Comparison of ENCODE assay signal across 2 cellular contexts in the genomic region with DNA sequence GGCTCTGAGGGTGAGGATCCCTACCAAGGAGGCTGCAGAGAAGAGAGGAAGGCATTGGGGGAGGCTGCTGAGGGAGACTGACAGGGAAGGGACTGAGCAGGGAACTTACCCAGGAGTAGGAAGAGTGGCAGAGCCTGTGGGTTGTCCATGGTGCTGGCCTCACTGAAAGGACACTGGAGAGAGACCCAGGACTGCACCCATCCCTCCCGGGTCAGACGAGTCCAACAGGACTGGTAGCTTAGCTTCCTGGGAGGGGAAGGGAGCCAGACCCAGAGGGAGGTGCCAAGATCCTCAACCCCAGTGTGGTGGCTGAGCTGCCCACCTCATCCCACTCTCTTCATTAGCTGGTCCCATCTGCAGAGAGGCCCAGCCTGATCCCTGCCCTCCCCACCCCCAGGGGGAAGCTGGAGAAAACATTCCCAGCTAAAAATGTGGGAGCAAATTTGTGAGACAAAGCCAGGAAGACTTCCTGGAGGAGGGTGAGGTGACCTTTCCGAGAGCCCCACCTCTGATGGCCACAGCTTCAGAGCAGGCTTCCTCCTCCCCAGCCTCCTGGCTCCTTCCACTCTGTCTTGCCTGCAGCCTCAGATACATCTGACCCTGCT.
TF ChIP-seq lines count a peak whose summit lies in the region.

TSS of gene VSIG10L (minus strand) at position 164 of the 605 bp plus-strand sequence. CDS start at position 149, 15 bp downstream.

TF ChIP-seq in HepG2, 621 proteins besides CTCF, POLR2A, EP300 and RAD21 (continued from another document and continues in another):
- TF ChIP-seq YY1 (IDR thresholded peaks at IDR 0.05; ENCODE audit: insufficient read depth, insufficient replicate concordance, low read depth, low read length) (no peak), ZBTB25 (CRISPR knock-in tag; IDR thresholded peaks at IDR 0.05) (no peak), AGO2 (optimal IDR thresholded peaks at IDR 0.05; ENCODE audit: low read depth, low read length) (peak; percentile 57), MAZ (IDR thresholded peaks at IDR 0.05; ENCODE audit: borderline replicate concordance, low read depth, low read length) (no peak), MAZ (CRISPR knock-in tag; IDR thresholded peaks at IDR 0.05; ENCODE audit: low read depth) (0 out of 2 replicates have a peak, but pooled peaks have one; percentile 16), NAIF1 (CRISPR knock-in tag; IDR thresholded peaks at IDR 0.05; ENCODE audit: borderline replicate concordance) (no peak), ZNF670 (CRISPR knock-in tag; IDR thresholded peaks at IDR 0.05; ENCODE audit: borderline replicate concordance) (no peak), GZF1 (CRISPR knock-in tag; IDR thresholded peaks at IDR 0.05) (no peak), ADNP (CRISPR knock-in tag; IDR thresholded peaks at IDR 0.05) (no peak), ZNF782 (CRISPR knock-in tag; IDR thresholded peaks at IDR 0.05; ENCODE audit: borderline replicate concordance) (no peak), NR2F6 (IDR thresholded peaks at IDR 0.05) (no peak), NR2F6 (CRISPR knock-in tag; IDR thresholded peaks at IDR 0.05) (no peak), ZNF768 (CRISPR knock-in tag; IDR thresholded peaks at IDR 0.05) (peak; percentile 14; the same call in 1 of the 2 replicates), ZNF639 (CRISPR knock-in tag; conservative IDR thresholded peaks at IDR 0.05) (no peak), ZC3H4 (CRISPR knock-in tag; IDR thresholded peaks at IDR 0.05; ENCODE audit: borderline replicate concordance) (no peak), ZFYVE20 (CRISPR knock-in tag; IDR thresholded peaks at IDR 0.05; ENCODE audit: borderline replicate concordance, low read depth) (no peak)
- TF ChIP-seq, protein P1, sequence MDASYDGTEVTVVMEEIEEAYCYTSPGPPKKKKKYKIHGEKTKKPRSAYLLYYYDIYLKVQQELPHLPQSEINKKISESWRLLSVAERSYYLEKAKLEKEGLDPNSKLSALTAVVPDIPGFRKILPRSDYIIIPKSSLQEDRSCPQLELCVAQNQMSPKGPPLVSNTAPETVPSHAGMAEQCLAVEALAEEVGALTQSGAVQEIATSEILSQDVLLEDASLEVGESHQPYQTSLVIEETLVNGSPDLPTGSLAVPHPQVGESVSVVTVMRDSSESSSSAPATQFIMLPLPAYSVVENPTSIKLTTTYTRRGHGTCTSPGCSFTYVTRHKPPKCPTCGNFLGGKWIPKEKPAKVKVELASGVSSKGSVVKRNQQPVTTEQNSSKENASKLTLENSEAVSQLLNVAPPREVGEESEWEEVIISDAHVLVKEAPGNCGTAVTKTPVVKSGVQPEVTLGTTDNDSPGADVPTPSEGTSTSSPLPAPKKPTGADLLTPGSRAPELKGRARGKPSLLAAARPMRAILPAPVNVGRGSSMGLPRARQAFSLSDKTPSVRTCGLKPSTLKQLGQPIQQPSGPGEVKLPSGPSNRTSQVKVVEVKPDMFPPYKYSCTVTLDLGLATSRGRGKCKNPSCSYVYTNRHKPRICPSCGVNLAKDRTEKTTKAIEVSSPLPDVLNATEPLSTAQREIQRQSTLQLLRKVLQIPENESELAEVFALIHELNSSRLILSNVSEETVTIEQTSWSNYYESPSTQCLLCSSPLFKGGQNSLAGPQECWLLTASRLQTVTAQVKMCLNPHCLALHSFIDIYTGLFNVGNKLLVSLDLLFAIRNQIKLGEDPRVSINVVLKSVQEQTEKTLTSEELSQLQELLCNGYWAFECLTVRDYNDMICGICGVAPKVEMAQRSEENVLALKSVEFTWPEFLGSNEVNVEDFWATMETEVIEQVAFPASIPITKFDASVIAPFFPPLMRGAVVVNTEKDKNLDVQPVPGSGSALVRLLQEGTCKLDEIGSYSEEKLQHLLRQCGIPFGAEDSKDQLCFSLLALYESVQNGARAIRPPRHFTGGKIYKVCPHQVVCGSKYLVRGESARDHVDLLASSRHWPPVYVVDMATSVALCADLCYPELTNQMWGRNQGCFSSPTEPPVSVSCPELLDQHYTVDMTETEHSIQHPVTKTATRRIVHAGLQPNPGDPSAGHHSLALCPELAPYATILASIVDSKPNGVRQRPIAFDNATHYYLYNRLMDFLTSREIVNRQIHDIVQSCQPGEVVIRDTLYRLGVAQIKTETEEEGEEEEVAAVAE (CRISPR knock-in tag; IDR thresholded peaks at IDR 0.05; ENCODE audit: borderline replicate concordance), result no peak

TF ChIP-seq in liver, 16 proteins besides CTCF, POLR2A, EP300 and RAD21 (continued from another document):
- TF ChIP-seq, protein P2, sequence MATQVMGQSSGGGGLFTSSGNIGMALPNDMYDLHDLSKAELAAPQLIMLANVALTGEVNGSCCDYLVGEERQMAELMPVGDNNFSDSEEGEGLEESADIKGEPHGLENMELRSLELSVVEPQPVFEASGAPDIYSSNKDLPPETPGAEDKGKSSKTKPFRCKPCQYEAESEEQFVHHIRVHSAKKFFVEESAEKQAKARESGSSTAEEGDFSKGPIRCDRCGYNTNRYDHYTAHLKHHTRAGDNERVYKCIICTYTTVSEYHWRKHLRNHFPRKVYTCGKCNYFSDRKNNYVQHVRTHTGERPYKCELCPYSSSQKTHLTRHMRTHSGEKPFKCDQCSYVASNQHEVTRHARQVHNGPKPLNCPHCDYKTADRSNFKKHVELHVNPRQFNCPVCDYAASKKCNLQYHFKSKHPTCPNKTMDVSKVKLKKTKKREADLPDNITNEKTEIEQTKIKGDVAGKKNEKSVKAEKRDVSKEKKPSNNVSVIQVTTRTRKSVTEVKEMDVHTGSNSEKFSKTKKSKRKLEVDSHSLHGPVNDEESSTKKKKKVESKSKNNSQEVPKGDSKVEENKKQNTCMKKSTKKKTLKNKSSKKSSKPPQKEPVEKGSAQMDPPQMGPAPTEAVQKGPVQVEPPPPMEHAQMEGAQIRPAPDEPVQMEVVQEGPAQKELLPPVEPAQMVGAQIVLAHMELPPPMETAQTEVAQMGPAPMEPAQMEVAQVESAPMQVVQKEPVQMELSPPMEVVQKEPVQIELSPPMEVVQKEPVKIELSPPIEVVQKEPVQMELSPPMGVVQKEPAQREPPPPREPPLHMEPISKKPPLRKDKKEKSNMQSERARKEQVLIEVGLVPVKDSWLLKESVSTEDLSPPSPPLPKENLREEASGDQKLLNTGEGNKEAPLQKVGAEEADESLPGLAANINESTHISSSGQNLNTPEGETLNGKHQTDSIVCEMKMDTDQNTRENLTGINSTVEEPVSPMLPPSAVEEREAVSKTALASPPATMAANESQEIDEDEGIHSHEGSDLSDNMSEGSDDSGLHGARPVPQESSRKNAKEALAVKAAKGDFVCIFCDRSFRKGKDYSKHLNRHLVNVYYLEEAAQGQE (IDR thresholded peaks at IDR 0.05), result peak; percentile 87
